8 cellular contexts compared by ENCODE assay signal in the genomic region with DNA sequence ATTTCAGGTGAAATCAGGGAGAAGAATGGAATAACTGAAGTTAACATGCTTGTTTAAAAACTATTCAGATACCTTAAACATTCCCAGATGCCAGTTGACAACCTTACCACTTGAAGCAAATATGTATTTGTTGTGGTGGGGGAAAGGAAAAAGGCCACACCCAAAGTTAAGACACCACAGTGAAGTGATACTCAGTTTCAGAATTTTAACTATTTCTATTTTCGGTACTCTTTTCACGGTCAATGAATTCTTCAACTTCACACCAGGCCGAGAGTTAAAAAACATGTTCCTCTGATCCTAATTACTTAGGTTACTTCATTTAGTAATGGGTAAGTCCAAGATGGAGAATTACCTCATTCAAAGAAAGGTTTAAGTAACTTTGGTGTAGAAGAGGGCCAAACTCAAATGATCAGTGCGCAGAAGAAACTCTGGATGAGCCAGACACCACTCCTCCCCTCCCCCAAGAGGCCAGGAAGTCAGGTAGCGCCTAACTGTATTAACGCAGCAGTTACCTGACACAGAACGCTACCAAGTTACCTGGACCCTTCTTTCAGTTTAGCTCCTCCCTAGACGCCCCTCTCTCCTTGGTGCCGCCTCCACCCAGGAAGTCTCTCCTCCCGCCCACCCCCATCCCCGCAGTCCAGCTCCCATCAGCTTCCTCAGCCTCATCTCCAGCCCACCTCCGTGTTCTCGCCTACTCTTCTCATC. TPM values are rescaled to one million over a fixed set of nuclear protein-coding genes. Genes with fewer than 3 reads are reported as not detected.
DNase-seq lines count a peak whose midpoint lies in the region; ATAC-seq and TF ChIP-seq lines count a peak whose summit lies in the region.

No MANE protein-coding gene starts in this region.

- WGBS in heart left ventricle, 4 donors = 3 to 6% (median 4%) methylated on average over 13 of the region's 13 CpGs

- no peaks in the 10 kb centered on the region for H3K9me3 ChIP-seq in Loucy (ENCODE audit: insufficient read depth, low read depth, low read length)
- no peaks in the 10 kb centered on the region for H3K9me3 ChIP-seq in heart left ventricle

- H3K9me2 ChIP-seq in Loucy (replicated peaks; ENCODE audit: low read depth, low read length) = no peaks in the 10 kb centered on the region

- peaks cover 17% of the 10 kb centered on the region for H3K36me3 Mint-ChIP-seq in activated naive CD4-positive, alpha-beta T cell treated with anti-CD3 and anti-CD28 coated beads for 36 hours (ENCODE audit: low read depth)

- ATAC-seq in GM21576 (IDR thresholded peaks at IDR 0.05; ENCODE audit: unreplicated experiment) (peak; percentile 25), heart left ventricle (peak in 1 of 4 donors; percentile 16)

- H2AFZ ChIP-seq in Loucy (ENCODE audit: low read length) = peak overlapping the region; percentile 83

- peak overlapping the region; percentile 56 to 94 (median 87) for H3K27ac ChIP-seq in heart left ventricle

- no peak for TF ChIP-seq POLR2A in heart left ventricle (IDR thresholded peaks at IDR 0.05)

- peak overlapping the region; percentile 86 for H3K27ac Mint-ChIP-seq in activated naive CD4-positive, alpha-beta T cell treated with anti-CD3 and anti-CD28 coated beads for 36 hours

- H3F3A ChIP-seq in Loucy (ENCODE audit: low read depth) = no peaks in the 10 kb centered on the region

- H3K36me3 ChIP-seq in Loucy (ENCODE audit: insufficient read depth, low read length) (no peaks in the 10 kb centered on the region), heart left ventricle (peaks cover 0 to 15% (median 3%) of the 10 kb centered on the region in 9 donors)

- CTCF ChIA-PET in activated naive CD4-positive, alpha-beta T cell treated with anti-CD3 and anti-CD28 coated beads for 36 hours (lab: Charles Lee) = interaction anchor here (0.6 kb wide), 1 partner anchor 136 kb away, joined by 3 read pairs; no protein-coding TSS in a partner anchor

- no peaks in the 10 kb centered on the region for H3K9me3 Mint-ChIP-seq in activated naive CD4-positive, alpha-beta T cell treated with anti-CD3 and anti-CD28 coated beads for 36 hours

- DNase-seq in ELR (ENCODE audit: low read depth) = peak; percentile 38
- DNase-seq in activated naive CD4-positive, alpha-beta T cell treated with anti-CD3 and anti-CD28 coated beads for 36 hours = peak; percentile 56
- peak in 1 of 5 donors; percentile 16 for DNase-seq in heart left ventricle
- DNase-seq in retinal pigment epithelial cell (ENCODE audit: low read depth) = no peak
- no peak for DNase-seq in T1000 (lab: John Stamatoyannopoulos, UW)
- no peak for DNase-seq in putamen (ENCODE audit: low spot score)

- peaks cover 56% of the 10 kb centered on the region for H3K79me2 ChIP-seq in Loucy (ENCODE audit: insufficient read depth, low read length)

- peak overlapping the region; percentile 90 for H3K9ac ChIP-seq in Loucy (ENCODE audit: low read depth, low read length, poor library complexity, severe bottlenecking)

- H3K27me3 ChIP-seq in Loucy (ENCODE audit: insufficient read depth, low read length, poor library complexity, severe bottlenecking) = no peaks in the 10 kb centered on the region
- no peaks in the 10 kb centered on the region for H3K27me3 ChIP-seq in heart left ventricle

- intact Hi-C loops in activated naive CD4-positive, alpha-beta T cell treated with anti-CD3 and anti-CD28 coated beads for 36 hours (cut with micrococcal nuclease) = loop anchor here (1.0 to 5.0 kb wide), 5 partner anchors 314 to 1329 kb away; partner anchors contain the start of genes BPGM, CNOT4, STMP1 and WDR91
- intact Hi-C loops in heart left ventricle (cut with DNase I) = loop anchor here in 4 of 10 donors (1.0 to 10.0 kb wide), 3 partner anchors 312 to 314 kb away; partner anchors contain the start of gene STMP1 (in 4 of the 4)

- H3K4me3 ChIP-seq in Loucy (ENCODE audit: low read length, poor library complexity, severe bottlenecking) (peak overlapping the region; percentile 97), heart left ventricle (peak overlapping the region; percentile 70 to 98 (median 92)), retinal pigment epithelial cell (ENCODE audit: low read length) (peak overlapping the region; percentile 97)

- H3K27me3 Mint-ChIP-seq in activated naive CD4-positive, alpha-beta T cell treated with anti-CD3 and anti-CD28 coated beads for 36 hours (ENCODE audit: low read depth) = no peaks in the 10 kb centered on the region

- TF ChIP-seq CTCF in Loucy (conservative IDR thresholded peaks at IDR 0.05; ENCODE audit: low read length) = no peak
- TF ChIP-seq CTCF in heart left ventricle (IDR thresholded peaks at IDR 0.05) = no peak
- no peak for TF ChIP-seq CTCF in retinal pigment epithelial cell (conservative IDR thresholded peaks at IDR 0.05; ENCODE audit: low read depth, low read length)

- peak overlapping the region; percentile 98 for H3K4me3 Mint-ChIP-seq in activated naive CD4-positive, alpha-beta T cell treated with anti-CD3 and anti-CD28 coated beads for 36 hours

- H3K4me1 ChIP-seq in Loucy (ENCODE audit: insufficient read depth, low read length, poor library complexity, severe bottlenecking) (peaks cover 66% of the 10 kb centered on the region), heart left ventricle (peaks cover 6 to 77% (median 50%) of the 10 kb centered on the region in 12 donors)

- H3K4me1 Mint-ChIP-seq in activated naive CD4-positive, alpha-beta T cell treated with anti-CD3 and anti-CD28 coated beads for 36 hours (ENCODE audit: low read depth) = peaks cover 68% of the 10 kb centered on the region

- H4K20me1 ChIP-seq in Loucy (ENCODE audit: insufficient read depth, low read length, poor library complexity, severe bottlenecking) = peaks cover 56% of the 10 kb centered on the region

- H3K4me2 ChIP-seq in Loucy (ENCODE audit: low read depth, low read length, poor library complexity, severe bottlenecking) = peak overlapping the region; percentile 99

RNA-seq across cellular contexts. Expression of gene MTPN, which starts 0.7 kb away (rescaled TPM):
- 100 to 1,000 TPM; 106 to 108 TPM for total RNA-seq in activated naive CD4-positive, alpha-beta T cell treated with anti-CD3 and anti-CD28 coated beads for 36 hours
- total RNA-seq in heart left ventricle = 100 to 1,000 TPM in 2 of 9 donors, 10 to 100 TPM in 7; 58.7 to 130 (median 90.4) TPM
- polyA plus RNA-seq in heart left ventricle = 100 to 1,000 TPM in 1 of 2 donors, 10 to 100 TPM in 1; 22.1 to 115 TPM

Comparison
In these comparisons a context has a peak if more than half of its experiments do, and no peak if none do; other contexts are left out.
1. DNase-seq: peak in ELR (single experiment) and activated naive CD4-positive, alpha-beta T cell treated with anti-CD3 and anti-CD28 coated beads for 36 hours (single experiment); none in retinal pigment epithelial cell (single experiment), T1000 (single experiment) and putamen (single experiment).
2. Peak in every context shown above with its lines, with median percentiles within 50 percentile points of each other: H3K4me3 ChIP-seq.